ENCODE assay signal across 22 cellular contexts in the genomic region with DNA sequence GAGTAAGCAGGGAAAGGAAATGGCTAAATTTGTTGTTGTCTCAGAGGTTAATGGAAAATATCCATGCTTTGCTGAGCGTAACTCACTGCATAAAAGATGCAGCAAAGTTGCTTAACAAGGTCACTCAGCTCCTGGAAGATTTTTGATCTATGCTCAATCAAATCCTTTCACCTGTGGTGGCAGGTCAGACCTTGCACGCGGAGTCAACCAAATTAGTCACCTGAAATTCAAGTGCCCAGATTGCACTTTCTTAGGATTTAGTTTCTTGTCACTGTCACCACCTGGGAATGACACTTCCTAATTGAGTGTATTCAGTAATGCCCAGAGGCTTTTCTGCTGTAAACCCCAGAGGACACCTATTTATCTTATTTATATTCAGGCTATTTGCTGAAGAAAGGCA.
"Had no signal": no experiment of that assay in that cellular context is flagged by ENCODE, and none has a peak within 500 bp of the region (broad histone marks: within the 10 kb centered on the region; RNA-seq: fewer than 3 reads in every experiment).

No MANE protein-coding gene starts in this region.

- H3K9me3 ChIP-seq: vagina had no signal

- H3K4me1 ChIP-seq: body of pancreas had no signal

- H3K27me3 ChIP-seq: body of pancreas, tibial nerve, vagina had no signal

- H3K36me3 ChIP-seq: tibial nerve, vagina had no signal

- H3K27ac ChIP-seq: body of pancreas, tibial nerve had no signal

- H3K4me3 ChIP-seq: body of pancreas, lung, tibial nerve, vagina had no signal

- DNase-seq: activated B cell treated with CpG ODN at 0.5 μM for 24 hours; activated CD4-positive, alpha-beta memory T cell treated with anti-CD3 and anti-CD28 coated beads, Interleukin-2, amount 10 ng/mL, durations not matched to agents 7 days and 5 days; activated CD4-positive, alpha-beta T cell treated with anti-CD3 and anti-CD28 coated beads for 48 hours; activated CD8-positive, alpha-beta memory T cell treated with anti-CD3 and anti-CD28 coated beads, Interleukin-2, amount 10 ng/mL, durations not matched to agents 7 days and 5 days; activated naive CD4-positive, alpha-beta T cell; activated naive CD8-positive, alpha-beta T cell treated with anti-CD3 and anti-CD28 coated beads for 36 hours; amniotic stem cell; body of pancreas; central memory CD4-positive, alpha-beta T cell; foreskin fibroblast; glutamatergic neuron; hippocampal formation; occipital lobe; retina; stimulated activated CD4-positive, alpha-beta T cell treated with anti-CD3 and anti-CD28 coated beads, Interleukin-12 subunit alpha, Interleukin-12 subunit beta, amount 100 ng/mL, for 4 hours; stimulated activated CD4-positive, alpha-beta T cell treated with anti-CD3 and anti-CD28 coated beads, Interleukin-1b, Interleukin-23, amount 100 ng/mL, for 48 hours; stimulated activated naive CD4-positive, alpha-beta T cell treated with Interleukin-2 at 50 U/mL for 16 hours; substantia nigra; SW 1271 had no signal
